Comparison of ENCODE assay signal across 14 cellular contexts in genomic region chr11:12144306-12145174, GRCh38. TPM values are rescaled to one million over a fixed set of nuclear protein-coding genes. Genes with fewer than 3 reads are reported as not detected.
A peak's percentile ranks its signal among the peaks of the same experiment; 100 is the strongest.
DNase-seq lines count a peak whose midpoint lies in the region; ATAC-seq and TF ChIP-seq lines count a peak whose summit lies in the region.
"Had no signal": no experiment of that assay in that cellular context is flagged by ENCODE, and none has a peak within 500 bp of the region (broad histone marks: within the 10 kb centered on the region; RNA-seq: fewer than 3 reads in every experiment).

No MANE protein-coding gene starts in this region.

- H3K4me1 ChIP-seq in fibroblast of lung (ENCODE audit: control insufficient read depth, extremely low read depth, insufficient read depth, low read length) (peaks cover 29% of the 10 kb centered on the region), skeletal muscle tissue (ENCODE audit: control insufficient read depth in 3 of 3, insufficient read depth in 3 of 3, low read length in 3 of 3) (peaks cover 4 to 5% (median 4%) of the 10 kb centered on the region in 3 donors), GM23338 (ENCODE audit: insufficient read depth) (no peaks in the 10 kb centered on the region)

- H3K36me3 ChIP-seq in fibroblast of lung (ENCODE audit: control insufficient read depth, insufficient read depth, low read length) (peaks cover 14% of the 10 kb centered on the region), skeletal muscle tissue (ENCODE audit: control insufficient read depth in 3 of 3, insufficient read depth in 3 of 3, low read length in 3 of 3) (no peaks in the 10 kb centered on the region), GM23338 (ENCODE audit: insufficient read depth) (no peaks in the 10 kb centered on the region)

- H3K79me2 ChIP-seq in fibroblast of lung (ENCODE audit: control insufficient read depth, insufficient read depth, low read length) (peaks cover 65% of the 10 kb centered on the region), GM23338 (replicated peaks; ENCODE audit: insufficient read depth) (no peaks in the 10 kb centered on the region)

- no peaks in the 10 kb centered on the region for H3K27me3 Mint-ChIP-seq in CD4-positive, alpha-beta T cell
- peaks cover 2% of the 10 kb centered on the region for H3K27me3 Mint-ChIP-seq in GM23338 (ENCODE audit: insufficient read depth, low read depth, poor library complexity)

- no peaks in the 10 kb centered on the region for H3K36me3 Mint-ChIP-seq in CD4-positive, alpha-beta T cell (ENCODE audit: low read depth)
- H3K36me3 Mint-ChIP-seq in GM23338 (ENCODE audit: low read depth): no peaks in the 10 kb centered on the region; the same call in 2 of the 3 replicates
- H3K36me3 Mint-ChIP-seq: brain had no signal

- intact Hi-C loops in CD4-positive, alpha-beta T cell (cut with DNase I, micrococcal nuclease): loop anchor here in 1 of 2 experiments (5.0 kb wide), 1 partner anchor 48 kb away; no protein-coding TSS in a partner anchor

- no peaks in the 10 kb centered on the region for H3K9me3 ChIP-seq in CD4-positive, alpha-beta T cell (ENCODE audit: control insufficient read depth, low read length)
- no peaks in the 10 kb centered on the region for H3K9me3 ChIP-seq in fibroblast of lung (ENCODE audit: control insufficient read depth, insufficient read depth, low read depth, low read length)
- no peaks in the 10 kb centered on the region for H3K9me3 ChIP-seq in skeletal muscle tissue (ENCODE audit: control insufficient read depth in 3 of 3, low read length in 3 of 3)

- peak overlapping the region; percentile 49 for H3K27ac Mint-ChIP-seq in CD4-positive, alpha-beta T cell
- no peak overlapping the region for H3K27ac Mint-ChIP-seq in GM23338

- no peak for TF ChIP-seq POLR2A in erythroblast (IDR thresholded peaks at IDR 0.05; ENCODE audit: low read length)

- POLR2A ChIA-PET in CD4-positive, alpha-beta T cell (lab: Charles Lee): interaction anchor here (1.0 to 3.0 kb wide), 2 partner anchors 10 to 13 kb away, joined by 4 to 15 read pairs; no protein-coding TSS in a partner anchor

- H2AFZ ChIP-seq in fibroblast of lung (ENCODE audit: low read length) (no peak overlapping the region), GM23338 (no peak overlapping the region)
- H2AFZ ChIP-seq: GM23248 had no signal

- DNase-seq in CD4-positive, alpha-beta T cell: no peak
- DNase-seq in OCI-M1 (lab: John Stamatoyannopoulos, UW) (peak; percentile 8), fibroblast of lung (ENCODE audit: low read depth in 2 of 2) (no peak), NCI-H82 (lab: John Stamatoyannopoulos, UW) (no peak), erythroblast (lab: John Stamatoyannopoulos, UW) (no peak), NCI-H446 treated with DMSO at 0.1 percent for 48 hours (lab: John Stamatoyannopoulos, UW) (no peak), GM23338 (ENCODE audit: low spot score) (no peak)
- DNase-seq: activated CD4-positive, CD25-positive, alpha-beta regulatory T cell; DMS53; foreskin fibroblast; GM23248; NCI-H1417 treated with DMSO at 0.1 percent for 48 hours had no signal

- H3K27ac ChIP-seq in CD4-positive, alpha-beta T cell (ENCODE audit: low read depth, low read length): no peak overlapping the region
- H3K27ac ChIP-seq in fibroblast of lung (ENCODE audit: insufficient read depth, low read length) (peak overlapping the region; percentile 8), skeletal muscle tissue (ENCODE audit: low read depth, low read length) (peak overlapping the region; percentile 15), GM23338 (ENCODE audit: low read depth) (no peak overlapping the region)
- H3K27ac ChIP-seq: GM23248 had no signal

- H3K27me3 ChIP-seq in CD4-positive, alpha-beta T cell (ENCODE audit: control insufficient read depth, insufficient read depth, low read length): no peaks in the 10 kb centered on the region
- no peaks in the 10 kb centered on the region for H3K27me3 ChIP-seq in fibroblast of lung (ENCODE audit: control insufficient read depth, insufficient read depth, low read length)
- peaks cover 0 to 4% (median 0%) of the 10 kb centered on the region in 3 donors for H3K27me3 ChIP-seq in skeletal muscle tissue (ENCODE audit: control insufficient read depth in 3 of 3, insufficient read depth in 3 of 3, low read length in 3 of 3)
- H3K27me3 ChIP-seq in GM23338 (ENCODE audit: insufficient read depth): no peaks in the 10 kb centered on the region

- no peak for TF ChIP-seq CTCF in CD4-positive, alpha-beta T cell (IDR thresholded peaks at IDR 0.05)
- TF ChIP-seq CTCF in fibroblast of lung (conservative IDR thresholded peaks at IDR 0.05 in 1 of 2, IDR thresholded peaks at IDR 0.05 in 1 of 2; ENCODE audit: low read depth in 1 of 2, low read length in 2 of 2) (no peak), GM23338 (conservative IDR thresholded peaks at IDR 0.05; ENCODE audit: low read depth in 2 of 2) (no peak)

- H3K9ac ChIP-seq in fibroblast of lung (ENCODE audit: insufficient read depth, low read length) (no peak overlapping the region), skeletal muscle tissue (ENCODE audit: low read depth in 1 of 3, low read length in 3 of 3) (no peak overlapping the region)
- H3K9ac ChIP-seq: GM23248 had no signal

- CTCF ChIA-PET in CD4-positive, alpha-beta T cell (lab: Charles Lee): no interaction called here

- no peaks in the 10 kb centered on the region; the same call in 1 of the 2 replicates for H3K9me2 ChIP-seq in GM23338 (ENCODE audit: insufficient read depth)

- H3K9me3 Mint-ChIP-seq in CD4-positive, alpha-beta T cell: no peaks in the 10 kb centered on the region
- H3K9me3 Mint-ChIP-seq in GM23338: no peaks in the 10 kb centered on the region

- peak overlapping the region; percentile 13 for H3K4me3 Mint-ChIP-seq in CD4-positive, alpha-beta T cell
- H3K4me3 Mint-ChIP-seq in GM23338: no peak overlapping the region
- H3K4me3 Mint-ChIP-seq: brain had no signal

- H4K20me1 ChIP-seq in fibroblast of lung (ENCODE audit: control insufficient read depth, extremely low read depth, insufficient read depth, low read length) (no peaks in the 10 kb centered on the region), GM23338 (replicated peaks; ENCODE audit: insufficient read depth) (no peaks in the 10 kb centered on the region)

- H3F3A ChIP-seq in GM23338 (replicated peaks; ENCODE audit: low read depth): no peaks in the 10 kb centered on the region

- H3K4me1 Mint-ChIP-seq in CD4-positive, alpha-beta T cell (ENCODE audit: low read depth): peaks cover 70% of the 10 kb centered on the region
- no peaks in the 10 kb centered on the region; the same call in 2 of the 3 replicates for H3K4me1 Mint-ChIP-seq in GM23338

- H3K4me3 ChIP-seq in fibroblast of lung (replicated peaks in 1 of 4; ENCODE audit: control extremely low read depth in 1 of 4, insufficient read depth in 1 of 4, low read depth in 3 of 4, low read length in 4 of 4): no peak overlapping the region
- H3K4me3 ChIP-seq in skeletal muscle tissue (ENCODE audit: low read length in 3 of 3): no peak overlapping the region
- H3K4me3 ChIP-seq in GM23338: no peak overlapping the region
- H3K4me3 ChIP-seq: GM23248 had no signal

- H3K4me2 ChIP-seq in fibroblast of lung (ENCODE audit: extremely low read depth, insufficient read depth, low read length): no peak overlapping the region
- H3K4me2 ChIP-seq in GM23338: no peak overlapping the region

- no peak for ATAC-seq in CD4-positive, alpha-beta T cell (ENCODE audit: poor library complexity)
- no peak for ATAC-seq in GM23338

RNA-seq across cellular contexts. Expression of gene MICAL2, which starts 34.1 kb away (rescaled TPM):
- total RNA-seq in CD4-positive, alpha-beta T cell: 10 to 100 TPM; 12.8 to 14.1 TPM
- total RNA-seq in fibroblast of lung: 88.6 and 275 TPM in 2 replicates
- 78.5 and 120 TPM in 2 replicates for polyA plus RNA-seq in fibroblast of lung
- polyA plus RNA-seq in fibroblast of lung (2012): 125 and 167 TPM in 2 replicates
- 234 and 390 TPM in 2 replicates for polyA minus RNA-seq in fibroblast of lung (ENCODE audit: low replicate concordance)
- total RNA-seq in skeletal muscle tissue: 35.5 TPM
- 1.4 and 1.7 TPM in 2 replicates for total RNA-seq in GM23338 (2014; rRNA removed; shearing (Covaris generic))
- 0.66 and 1.5 TPM in 2 replicates for polyA plus RNA-seq in GM23338 (2016; fragmentation: Nextera tagmentation; extraction: Ambion mirVana)

Comparison
In these comparisons a context has a peak if more than half of its experiments do, and no peak if none do; other contexts are left out.
1. H3K27ac ChIP-seq: peak in fibroblast of lung (single experiment) and skeletal muscle tissue (single experiment); none in CD4-positive, alpha-beta T cell (single experiment) and GM23338 (single experiment).